In genomic region chr1:52386458-52386857, GRCh38 we compare ENCODE assay signal across 29 cellular contexts. TPM values are rescaled to one million over a fixed set of nuclear protein-coding genes. Genes with fewer than 3 reads are reported as not detected.
"Had no signal": no experiment of that assay in that cellular context is flagged by ENCODE, and none has a peak within 500 bp of the region (broad histone marks: within the 10 kb centered on the region; RNA-seq: fewer than 3 reads in every experiment).

No MANE protein-coding gene starts in this region.

- H3K36me3 ChIP-seq: adrenal gland, ascending aorta, breast epithelium, colonic mucosa, ovary, prostate gland, tibial artery had no signal

- H3K27ac Mint-ChIP-seq: activated B cell treated with CpG ODN at 0.5 μM for 24 hours; activated CD4-positive, alpha-beta memory T cell treated with anti-CD3 and anti-CD28 coated beads for 36 hours; activated CD4-positive, alpha-beta T cell treated with anti-CD3 and anti-CD28 coated beads for 36 hours; activated CD8-positive, alpha-beta memory T cell treated with anti-CD3 and anti-CD28 coated beads, Interleukin-2, amount 10 ng/mL, durations not matched to agents 7 days and 5 days; activated naive CD8-positive, alpha-beta T cell; activated T-helper 1 cell treated with anti-CD3 and anti-CD28 coated beads, Interleukin-12 subunit alpha, Interleukin-12 subunit beta, Interleukin-2, Interleukin-4 antibody, amounts not matched to agents 30 ng/mL and 10 ng/mL and 1 ng/mL, durations not matched to agents 14 hours and 24 hours and 36 hours; effector memory CD8-positive, alpha-beta T cell; immature natural killer cell; natural killer cell treated with Interleukin-12 subunit alpha and Interleukin-12 subunit beta and Interleukin-15 and Interleukin-18, amount 100 ng/mL, for 72 hours; T-helper 17 cell had no signal

- H3K27me3 ChIP-seq: adrenal gland, ascending aorta, breast epithelium, colonic mucosa, dorsolateral prefrontal cortex, left lung, ovary, spleen, tibial artery had no signal

- H3K4me3 Mint-ChIP-seq: activated B cell treated with CpG ODN at 0.5 μM for 24 hours; activated CD4-positive, alpha-beta memory T cell treated with anti-CD3 and anti-CD28 coated beads for 36 hours; activated CD4-positive, alpha-beta T cell treated with anti-CD3 and anti-CD28 coated beads for 36 hours; activated CD8-positive, alpha-beta memory T cell treated with anti-CD3 and anti-CD28 coated beads, Interleukin-2, amount 10 ng/mL, durations not matched to agents 7 days and 5 days; activated naive CD8-positive, alpha-beta T cell; activated T-helper 1 cell treated with anti-CD3 and anti-CD28 coated beads, Interleukin-12 subunit alpha, Interleukin-12 subunit beta, Interleukin-2, Interleukin-4 antibody, amounts not matched to agents 30 ng/mL and 10 ng/mL and 1 ng/mL, durations not matched to agents 14 hours and 24 hours and 36 hours; effector memory CD8-positive, alpha-beta T cell; immature natural killer cell; natural killer cell treated with Interleukin-12 subunit alpha and Interleukin-12 subunit beta and Interleukin-15 and Interleukin-18, amount 100 ng/mL, for 72 hours; T-helper 17 cell had no signal

- H3K4me1 Mint-ChIP-seq: activated B cell treated with CpG ODN at 0.5 μM for 24 hours; activated CD4-positive, alpha-beta T cell treated with anti-CD3 and anti-CD28 coated beads for 36 hours; immature natural killer cell; T-helper 17 cell had no signal

- H3K4me1 ChIP-seq: adrenal gland, ascending aorta, breast epithelium, colonic mucosa, left lung, prostate gland, spleen, tibial artery had no signal

- H3K9me3 ChIP-seq: adrenal gland, ascending aorta, breast epithelium, colonic mucosa, left lung, ovary, prostate gland, spleen, tibial artery had no signal

- H3K27ac ChIP-seq: adrenal gland, ascending aorta, breast epithelium, colonic mucosa, dorsolateral prefrontal cortex, epithelial cell of prostate, left lung, ovary, prostate gland, spleen, tibial artery had no signal

- H3K27me3 Mint-ChIP-seq: activated B cell treated with CpG ODN at 0.5 μM for 24 hours; activated CD4-positive, alpha-beta memory T cell treated with anti-CD3 and anti-CD28 coated beads for 36 hours; activated CD4-positive, alpha-beta T cell treated with anti-CD3 and anti-CD28 coated beads for 36 hours; activated CD8-positive, alpha-beta memory T cell treated with anti-CD3 and anti-CD28 coated beads, Interleukin-2, amount 10 ng/mL, durations not matched to agents 7 days and 5 days; activated naive CD8-positive, alpha-beta T cell; effector memory CD8-positive, alpha-beta T cell; natural killer cell treated with Interleukin-12 subunit alpha and Interleukin-12 subunit beta and Interleukin-15 and Interleukin-18, amount 100 ng/mL, for 72 hours; T-helper 17 cell had no signal

- H3K9me3 Mint-ChIP-seq: activated B cell treated with CpG ODN at 0.5 μM for 24 hours; activated CD4-positive, alpha-beta memory T cell treated with anti-CD3 and anti-CD28 coated beads for 36 hours; activated T-helper 1 cell treated with anti-CD3 and anti-CD28 coated beads, Interleukin-12 subunit alpha, Interleukin-12 subunit beta, Interleukin-2, Interleukin-4 antibody, amounts not matched to agents 30 ng/mL and 10 ng/mL and 1 ng/mL, durations not matched to agents 14 hours and 24 hours and 36 hours; effector memory CD8-positive, alpha-beta T cell; immature natural killer cell; natural killer cell treated with Interleukin-12 subunit alpha and Interleukin-12 subunit beta and Interleukin-15 and Interleukin-18, amount 100 ng/mL, for 72 hours had no signal

- H3K4me3 ChIP-seq: adrenal gland, ascending aorta, breast epithelium, colonic mucosa, dorsolateral prefrontal cortex, left lung, lung, ovary, prostate gland, spleen, tibial artery had no signal

- DNase-seq: activated B cell treated with CpG ODN at 0.5 μM for 24 hours; activated CD4-positive, alpha-beta memory T cell treated with anti-CD3 and anti-CD28 coated beads for 36 hours; activated CD4-positive, alpha-beta T cell treated with anti-CD3 and anti-CD28 coated beads for 36 hours; activated CD8-positive, alpha-beta memory T cell treated with anti-CD3 and anti-CD28 coated beads, Interleukin-2, amount 10 ng/mL, durations not matched to agents 7 days and 5 days; activated gamma-delta T cell; adrenal gland; colonic mucosa; dorsolateral prefrontal cortex; effector memory CD8-positive, alpha-beta T cell; immature natural killer cell; kidney glomerular epithelial cell; left lung; midbrain; ovary; spleen; stimulated activated CD4-positive, alpha-beta T cell treated with anti-CD3 and anti-CD28 coated beads, Interleukin-4, amount 100 ng/mL, for 24 hours; stimulated activated naive CD8-positive, alpha-beta T cell treated with anti-CD3 and anti-CD28 coated beads, Interleukin-15, Interleukin-2, amounts not matched to agents 100 U/mL and 50 U/mL, for 24 hours; substantia nigra; SW 1271; T-helper 17 cell; tibial artery had no signal

RNA-seq across cellular contexts. Expression of gene ORC1, which starts 17.8 kb away (rescaled TPM):
- total RNA-seq: ascending aorta had no signal
